ENCODE assay signal across 9 cellular contexts in genomic region chr13:81408647-81409046, GRCh38.
"Had no signal": no experiment of that assay in that cellular context is flagged by ENCODE, and none has a peak within 500 bp of the region (broad histone marks: within the 10 kb centered on the region; RNA-seq: fewer than 3 reads in every experiment).

No MANE protein-coding gene starts in this region.

- H3K4me3 ChIP-seq: GM23248, GM23338, HAP-1 had no signal

- ATAC-seq: GM23338, HCT116 had no signal

- DNase-seq: GM23248, GOT3, H7, H9, HCEC 1CT, HFFc6 had no signal

- H3K36me3 ChIP-seq: HAP-1 had no signal

- H3K4me1 ChIP-seq: HAP-1 had no signal

- H3K9me3 ChIP-seq: HAP-1 had no signal
